Comparison of ENCODE assay signal across 1 cellular context in the genomic region with DNA sequence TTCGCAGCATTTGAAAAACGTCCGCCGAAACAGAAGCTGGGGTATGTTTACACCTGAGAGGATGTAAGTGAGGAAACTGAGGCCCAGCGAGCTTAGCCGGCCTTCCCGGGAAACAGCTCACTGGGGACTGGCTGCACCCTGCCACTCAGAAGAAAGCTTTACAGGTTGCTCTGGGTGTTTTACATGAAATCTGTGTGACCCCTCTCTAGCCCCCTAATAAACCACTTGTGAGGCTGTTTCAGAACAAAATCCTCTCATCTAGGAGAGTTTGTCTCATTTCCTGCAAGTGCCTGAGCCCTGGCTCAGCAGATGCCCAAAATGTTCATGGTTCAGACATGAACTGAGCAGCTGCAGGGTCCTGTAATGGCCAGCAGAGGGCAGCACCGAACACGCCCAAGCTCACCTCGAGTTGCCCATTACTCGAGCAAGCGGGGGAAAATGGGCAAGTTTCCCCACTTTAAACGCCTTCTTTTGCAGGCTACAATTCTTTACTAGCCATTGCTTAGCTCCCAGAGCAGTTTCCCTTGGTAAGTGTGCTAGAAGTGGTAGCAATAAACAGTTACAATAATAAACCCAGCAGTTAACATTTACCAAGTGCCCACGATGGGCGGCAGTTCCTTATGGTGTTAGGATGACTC.
A peak's percentile ranks its signal among the peaks of the same experiment; 100 is the strongest.
TF ChIP-seq lines count a peak whose summit lies in the region.

No MANE protein-coding gene starts in this region.

TF ChIP-seq in K562, 482 proteins besides CTCF, POLR2A, EP300 and RAD21 (continued from another document):
- TF ChIP-seq ZNF263 (CRISPR knock-in tag; IDR thresholded peaks at IDR 0.05; ENCODE audit: borderline replicate concordance) (0 out of 2 replicates have a peak, but pooled peaks have one; percentile 25), ZNF76 (CRISPR knock-in tag; IDR thresholded peaks at IDR 0.05; ENCODE audit: borderline replicate concordance) (no peak), CTBP1 (IDR thresholded peaks at IDR 0.05; ENCODE audit: borderline replicate concordance) (no peak; the same call in 1 of the 2 replicates), BCOR (IDR thresholded peaks at IDR 0.05) (no peak), ARID2 (IDR thresholded peaks at IDR 0.05) (peak; percentile 68; the same call in 1 of the 2 replicates), KLF16 (IDR thresholded peaks at IDR 0.05) (0 out of 2 replicates have a peak, but pooled peaks have one; percentile 42), GATAD2A (IDR thresholded peaks at IDR 0.05) (no peak), SNIP1 (IDR thresholded peaks at IDR 0.05; ENCODE audit: low read depth) (no peak), ZNF12 (CRISPR knock-in tag; IDR thresholded peaks at IDR 0.05) (0 out of 2 replicates have a peak, but pooled peaks have one; percentile 56), ELF2 (CRISPR knock-in tag; IDR thresholded peaks at IDR 0.05) (no peak), FOXK1 (CRISPR knock-in tag; IDR thresholded peaks at IDR 0.05; ENCODE audit: borderline replicate concordance) (no peak), SIRT6 (IDR thresholded peaks at IDR 0.05; ENCODE audit: low read depth, low read length) (no peak), KAT8 (IDR thresholded peaks at IDR 0.05; ENCODE audit: low read depth) (no peak), ZNF583 (CRISPR knock-in tag; IDR thresholded peaks at IDR 0.05) (no peak), ZNF785 (CRISPR knock-in tag; IDR thresholded peaks at IDR 0.05) (no peak), NFE2L1 (tag; IDR thresholded peaks at IDR 0.05; ENCODE audit: borderline replicate concordance, low read depth) (no peak), GTF2E2 (tag; IDR thresholded peaks at IDR 0.05) (no peak), ZNF696 (CRISPR knock-in tag; conservative IDR thresholded peaks at IDR 0.05) (no peak), TAF7 (tag; IDR thresholded peaks at IDR 0.05) (no peak), GABPA (tag; conservative IDR thresholded peaks at IDR 0.05; ENCODE audit: low read depth) (no peak), RBM25 (IDR thresholded peaks at IDR 0.05; ENCODE audit: low read depth, low read length, severe bottlenecking) (no peak), RBM17 (IDR thresholded peaks at IDR 0.05; ENCODE audit: borderline replicate concordance, low read depth, low read length) (no peak), CREM (IDR thresholded peaks at IDR 0.05; ENCODE audit: low read depth) (no peak), KLF13 (tag; IDR thresholded peaks at IDR 0.05; ENCODE audit: borderline replicate concordance, low read depth) (0 out of 2 replicates have a peak, but pooled peaks have one; percentile 22), ATF1 (CRISPR knock-in tag; IDR thresholded peaks at IDR 0.05) (no peak), ATF1 (tag; IDR thresholded peaks at IDR 0.05) (no peak)
- TF ChIP-seq, protein P1, sequence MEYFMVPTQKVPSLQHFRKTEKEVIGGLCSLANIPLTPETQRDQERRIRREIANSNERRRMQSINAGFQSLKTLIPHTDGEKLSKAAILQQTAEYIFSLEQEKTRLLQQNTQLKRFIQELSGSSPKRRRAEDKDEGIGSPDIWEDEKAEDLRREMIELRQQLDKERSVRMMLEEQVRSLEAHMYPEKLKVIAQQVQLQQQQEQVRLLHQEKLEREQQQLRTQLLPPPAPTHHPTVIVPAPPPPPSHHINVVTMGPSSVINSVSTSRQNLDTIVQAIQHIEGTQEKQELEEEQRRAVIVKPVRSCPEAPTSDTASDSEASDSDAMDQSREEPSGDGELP (CRISPR knock-in tag; IDR thresholded peaks at IDR 0.05; ENCODE audit: borderline replicate concordance), result peak; percentile 56; the same call in 1 of the 2 replicates
- TF ChIP-seq, protein P2, sequence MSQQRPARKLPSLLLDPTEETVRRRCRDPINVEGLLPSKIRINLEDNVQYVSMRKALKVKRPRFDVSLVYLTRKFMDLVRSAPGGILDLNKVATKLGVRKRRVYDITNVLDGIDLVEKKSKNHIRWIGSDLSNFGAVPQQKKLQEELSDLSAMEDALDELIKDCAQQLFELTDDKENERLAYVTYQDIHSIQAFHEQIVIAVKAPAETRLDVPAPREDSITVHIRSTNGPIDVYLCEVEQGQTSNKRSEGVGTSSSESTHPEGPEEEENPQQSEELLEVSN (IDR thresholded peaks at IDR 0.05; ENCODE audit: borderline replicate concordance in 1 of 2, extremely low read depth in 1 of 2, insufficient read depth in 1 of 2, insufficient read length in 1 of 2, low read depth in 1 of 2, low read length in 1 of 2, poor library complexity in 1 of 2, severe bottlenecking in 1 of 2), result peak in 1 of 2 experiments; percentile 24
- TF ChIP-seq, protein P3, sequence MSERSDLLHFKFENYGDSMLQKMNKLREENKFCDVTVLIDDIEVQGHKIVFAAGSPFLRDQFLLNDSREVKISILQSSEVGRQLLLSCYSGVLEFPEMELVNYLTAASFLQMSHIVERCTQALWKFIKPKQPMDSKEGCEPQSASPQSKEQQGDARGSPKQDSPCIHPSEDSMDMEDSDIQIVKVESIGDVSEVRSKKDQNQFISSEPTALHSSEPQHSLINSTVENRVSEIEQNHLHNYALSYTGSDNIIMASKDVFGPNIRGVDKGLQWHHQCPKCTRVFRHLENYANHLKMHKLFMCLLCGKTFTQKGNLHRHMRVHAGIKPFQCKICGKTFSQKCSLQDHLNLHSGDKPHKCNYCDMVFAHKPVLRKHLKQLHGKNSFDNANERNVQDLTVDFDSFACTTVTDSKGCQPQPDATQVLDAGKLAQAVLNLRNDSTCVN (CRISPR knock-in tag; IDR thresholded peaks at IDR 0.05), result no peak
- TF ChIP-seq, protein P4, sequence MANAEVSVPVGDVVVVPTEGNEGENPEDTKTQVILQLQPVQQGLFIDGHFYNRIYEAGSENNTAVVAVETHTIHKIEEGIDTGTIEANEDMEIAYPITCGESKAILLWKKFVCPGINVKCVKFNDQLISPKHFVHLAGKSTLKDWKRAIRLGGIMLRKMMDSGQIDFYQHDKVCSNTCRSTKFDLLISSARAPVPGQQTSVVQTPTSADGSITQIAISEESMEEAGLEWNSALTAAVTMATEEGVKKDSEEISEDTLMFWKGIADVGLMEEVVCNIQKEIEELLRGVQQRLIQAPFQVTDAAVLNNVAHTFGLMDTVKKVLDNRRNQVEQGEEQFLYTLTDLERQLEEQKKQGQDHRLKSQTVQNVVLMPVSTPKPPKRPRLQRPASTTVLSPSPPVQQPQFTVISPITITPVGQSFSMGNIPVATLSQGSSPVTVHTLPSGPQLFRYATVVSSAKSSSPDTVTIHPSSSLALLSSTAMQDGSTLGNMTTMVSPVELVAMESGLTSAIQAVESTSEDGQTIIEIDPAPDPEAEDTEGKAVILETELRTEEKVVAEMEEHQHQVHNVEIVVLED (CRISPR knock-in tag; IDR thresholded peaks at IDR 0.05), result no peak
- TF ChIP-seq, protein P5, sequence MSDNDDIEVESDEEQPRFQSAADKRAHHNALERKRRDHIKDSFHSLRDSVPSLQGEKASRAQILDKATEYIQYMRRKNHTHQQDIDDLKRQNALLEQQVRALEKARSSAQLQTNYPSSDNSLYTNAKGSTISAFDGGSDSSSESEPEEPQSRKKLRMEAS (CRISPR knock-in tag; IDR thresholded peaks at IDR 0.05), result no peak
- TF ChIP-seq, protein P6, sequence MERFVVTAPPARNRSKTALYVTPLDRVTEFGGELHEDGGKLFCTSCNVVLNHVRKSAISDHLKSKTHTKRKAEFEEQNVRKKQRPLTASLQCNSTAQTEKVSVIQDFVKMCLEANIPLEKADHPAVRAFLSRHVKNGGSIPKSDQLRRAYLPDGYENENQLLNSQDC (CRISPR knock-in tag; IDR thresholded peaks at IDR 0.05), result no peak
- TF ChIP-seq, protein P7, sequence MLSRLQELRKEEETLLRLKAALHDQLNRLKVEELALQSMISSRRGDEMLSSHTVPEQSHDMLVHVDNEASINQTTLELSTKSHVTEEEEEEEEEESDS (CRISPR knock-in tag; IDR thresholded peaks at IDR 0.05), result no peak
- TF ChIP-seq, protein P8, sequence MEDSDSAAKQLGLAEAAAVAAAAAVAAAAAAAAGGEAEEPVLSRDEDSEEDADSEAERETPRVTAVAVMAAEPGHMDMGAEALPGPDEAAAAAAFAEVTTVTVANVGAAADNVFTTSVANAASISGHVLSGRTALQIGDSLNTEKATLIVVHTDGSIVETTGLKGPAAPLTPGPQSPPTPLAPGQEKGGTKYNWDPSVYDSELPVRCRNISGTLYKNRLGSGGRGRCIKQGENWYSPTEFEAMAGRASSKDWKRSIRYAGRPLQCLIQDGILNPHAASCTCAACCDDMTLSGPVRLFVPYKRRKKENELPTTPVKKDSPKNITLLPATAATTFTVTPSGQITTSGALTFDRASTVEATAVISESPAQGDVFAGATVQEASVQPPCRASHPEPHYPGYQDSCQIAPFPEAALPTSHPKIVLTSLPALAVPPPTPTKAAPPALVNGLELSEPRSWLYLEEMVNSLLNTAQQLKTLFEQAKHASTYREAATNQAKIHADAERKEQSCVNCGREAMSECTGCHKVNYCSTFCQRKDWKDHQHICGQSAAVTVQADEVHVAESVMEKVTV (CRISPR knock-in tag; IDR thresholded peaks at IDR 0.05), result peak; percentile 89
- TF ChIP-seq, protein P9, sequence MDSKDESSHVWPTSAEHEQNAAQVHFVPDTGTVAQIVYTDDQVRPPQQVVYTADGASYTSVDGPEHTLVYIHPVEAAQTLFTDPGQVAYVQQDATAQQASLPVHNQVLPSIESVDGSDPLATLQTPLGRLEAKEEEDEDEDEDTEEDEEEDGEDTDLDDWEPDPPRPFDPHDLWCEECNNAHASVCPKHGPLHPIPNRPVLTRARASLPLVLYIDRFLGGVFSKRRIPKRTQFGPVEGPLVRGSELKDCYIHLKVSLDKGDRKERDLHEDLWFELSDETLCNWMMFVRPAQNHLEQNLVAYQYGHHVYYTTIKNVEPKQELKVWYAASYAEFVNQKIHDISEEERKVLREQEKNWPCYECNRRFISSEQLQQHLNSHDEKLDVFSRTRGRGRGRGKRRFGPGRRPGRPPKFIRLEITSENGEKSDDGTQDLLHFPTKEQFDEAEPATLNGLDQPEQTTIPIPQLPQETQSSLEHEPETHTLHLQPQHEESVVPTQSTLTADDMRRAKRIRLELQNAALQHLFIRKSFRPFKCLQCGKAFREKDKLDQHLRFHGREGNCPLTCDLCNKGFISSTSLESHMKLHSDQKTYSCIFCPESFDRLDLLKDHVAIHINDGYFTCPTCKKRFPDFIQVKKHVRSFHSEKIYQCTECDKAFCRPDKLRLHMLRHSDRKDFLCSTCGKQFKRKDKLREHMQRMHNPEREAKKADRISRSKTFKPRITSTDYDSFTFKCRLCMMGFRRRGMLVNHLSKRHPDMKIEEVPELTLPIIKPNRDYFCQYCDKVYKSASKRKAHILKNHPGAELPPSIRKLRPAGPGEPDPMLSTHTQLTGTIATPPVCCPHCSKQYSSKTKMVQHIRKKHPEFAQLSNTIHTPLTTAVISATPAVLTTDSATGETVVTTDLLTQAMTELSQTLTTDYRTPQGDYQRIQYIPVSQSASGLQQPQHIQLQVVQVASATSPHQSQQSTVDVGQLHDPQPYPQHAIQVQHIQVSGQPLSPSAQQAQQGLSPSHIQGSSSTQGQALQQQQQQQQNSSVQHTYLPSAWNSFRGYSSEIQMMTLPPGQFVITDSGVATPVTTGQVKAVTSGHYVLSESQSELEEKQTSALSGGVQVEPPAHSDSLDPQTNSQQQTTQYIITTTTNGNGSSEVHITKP (IDR thresholded peaks at IDR 0.05; ENCODE audit: partially characterized antibody), result peak; percentile 85
